ENCODE assay signal across 9 cellular contexts in the genomic region with DNA sequence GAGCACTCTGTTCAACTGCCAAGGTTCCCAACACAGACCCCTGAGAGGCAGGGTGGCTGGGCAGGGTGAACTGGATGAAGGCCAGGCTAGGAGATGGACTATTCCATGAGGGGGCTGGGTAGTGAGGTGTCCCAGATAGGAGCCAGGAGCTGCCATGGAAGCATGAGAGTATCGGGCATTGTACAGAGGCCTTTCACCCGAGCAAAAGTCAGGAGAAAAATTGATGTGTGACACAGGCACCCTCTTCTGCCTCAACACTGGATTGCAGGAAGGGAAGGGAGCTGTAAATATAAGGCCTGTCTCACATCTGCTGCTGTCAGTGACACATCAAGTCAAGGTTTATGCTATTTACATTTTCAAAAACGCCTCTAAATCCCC.
A peak's percentile ranks its signal among the peaks of the same experiment; 100 is the strongest.
DNase-seq lines count a peak whose midpoint lies in the region; ATAC-seq, FAIRE-seq and TF ChIP-seq lines count a peak whose summit lies in the region.
"Had no signal": no experiment of that assay in that cellular context is flagged by ENCODE, and none has a peak within 500 bp of the region (broad histone marks: within the 10 kb centered on the region; RNA-seq: fewer than 3 reads in every experiment).

No MANE protein-coding gene starts in this region.

- 10 to 15% methylated on average over 3 of the region's 3 CpGs for WGBS in GM23248 (ENCODE audit: low coverage in 1 of 2, low lambda C conversion rate in 2 of 2, missing lambda C conversion rate in 2 of 2), 2 experiments
- 30 to 46% methylated on average over 3 of the region's 3 CpGs for WGBS in heart right ventricle, 2 donors

- H3K27me3 ChIP-seq in GM23248 (replicated peaks; ENCODE audit: insufficient read depth), result no peaks in the 10 kb centered on the region
- no peaks in the 10 kb centered on the region for H3K27me3 ChIP-seq in astrocyte (ENCODE audit: insufficient read depth, low read length)
- no peaks in the 10 kb centered on the region for H3K27me3 ChIP-seq in heart right ventricle

- peak overlapping the region; percentile 93 for H3K27ac Mint-ChIP-seq in astrocyte (ENCODE audit: unreplicated experiment)

- peaks cover 40% of the 10 kb centered on the region for H3K36me3 Mint-ChIP-seq in astrocyte (ENCODE audit: low read depth, unreplicated experiment)

- H2AFZ ChIP-seq in GM23248 (no peak overlapping the region), astrocyte (ENCODE audit: low read depth, low read length) (no peak overlapping the region)

- H3K36me3 ChIP-seq in GM23248 (ENCODE audit: low read depth) (peaks cover 14% of the 10 kb centered on the region; the same call in 1 of the 2 replicates), astrocyte (ENCODE audit: insufficient read depth, low read length) (peaks cover 11% of the 10 kb centered on the region), heart right ventricle (peaks cover 0 to 78% (median 17%) of the 10 kb centered on the region in 9 donors)

- no peaks in the 10 kb centered on the region for H3K27me3 Mint-ChIP-seq in astrocyte (ENCODE audit: low read depth, unreplicated experiment)

- intact Hi-C loops in heart right ventricle (cut with DNase I), result loop anchor here in 8 of 10 donors (1.0 to 10.0 kb wide), 19 partner anchors 75 to 439 kb away; a partner anchor contains a TSS

- H3K9me2 ChIP-seq in GM23248 (ENCODE audit: insufficient read depth), result no peaks in the 10 kb centered on the region

- H4K20me1 ChIP-seq in GM23248 (ENCODE audit: insufficient read depth), result no peaks in the 10 kb centered on the region
- H4K20me1 ChIP-seq in astrocyte (ENCODE audit: insufficient read depth, low read length), result peaks cover 21% of the 10 kb centered on the region

- no peak overlapping the region for H3K4me3 Mint-ChIP-seq in astrocyte (ENCODE audit: unreplicated experiment)

- peak; percentile 26 for FAIRE-seq in astrocyte (lab: Jason Lieb, UNC)
- FAIRE-seq: TTC549 had no signal

- H3K4me2 ChIP-seq in GM23248 (ENCODE audit: unreplicated experiment) (peak overlapping the region; percentile 67), astrocyte (ENCODE audit: low read length) (peak overlapping the region; percentile 27)

- H3K4me1 Mint-ChIP-seq in astrocyte (ENCODE audit: low read depth, unreplicated experiment), result peaks cover 29% of the 10 kb centered on the region

- H3K4me3 ChIP-seq in GM23248 (no peak overlapping the region), astrocyte (ENCODE audit: insufficient read depth, low read depth, low read length) (no peak overlapping the region), heart right ventricle (no peak overlapping the region), skin epidermis (no peak overlapping the region)

- H3K9me3 Mint-ChIP-seq in astrocyte (ENCODE audit: unreplicated experiment), result no peaks in the 10 kb centered on the region

- peak; percentile 81 for DNase-seq in GM23248
- no peak for DNase-seq in astrocyte (ENCODE audit: low read depth)
- DNase-seq in heart right ventricle, result peak; percentile 62 to 79
- DNase-seq in NCI-H2029 (lab: John Stamatoyannopoulos, UW), result no peak
- no peak for DNase-seq in NCI-H1417 (lab: John Stamatoyannopoulos, UW)
- DNase-seq in GM13976 (ENCODE audit: low spot score), result no peak

- H3K9ac ChIP-seq in GM23248, result peak overlapping the region; percentile 68
- H3K9ac ChIP-seq in astrocyte (ENCODE audit: low read length), result peak overlapping the region; percentile 54

- H3K79me2 ChIP-seq in GM23248 (ENCODE audit: insufficient read depth) (peaks cover 16% of the 10 kb centered on the region), astrocyte (ENCODE audit: insufficient read depth, low read length) (peaks cover 13% of the 10 kb centered on the region)

- peak overlapping the region; percentile 89 for H3K27ac ChIP-seq in GM23248
- H3K27ac ChIP-seq in astrocyte (ENCODE audit: low read depth, low read length), result peak overlapping the region; percentile 74
- H3K27ac ChIP-seq in heart right ventricle, result peak overlapping the region; percentile 36 to 84 (median 74)
- peak overlapping the region in 14 of 21 experiments; percentile 4 to 72 (median 51) for H3K27ac ChIP-seq in skin epidermis

- ATAC-seq in heart right ventricle (peak; percentile 76 to 87 (median 83)), HG03025 (IDR thresholded peaks at IDR 0.05; ENCODE audit: low FRiP score, unreplicated experiment) (no peak)

- no peak for TF ChIP-seq CTCF in astrocyte (IDR thresholded peaks at IDR 0.05; ENCODE audit: insufficient read depth, low read depth, low read length)
- peak in 3 of 9 donors; percentile 14 to 68 (median 49) for TF ChIP-seq CTCF in heart right ventricle (IDR thresholded peaks at IDR 0.05)
- TF ChIP-seq CTCF in GM13976 (IDR thresholded peaks at IDR 0.05; ENCODE audit: borderline replicate concordance, control extremely low read depth, extremely low read depth, insufficient read depth, missing control alignments), result no peak

- in situ Hi-C loops in GM23248 (cut with MboI), result no loop called here
- in situ Hi-C loops in GM13976 (cut with MboI; ENCODE audit: low sequenced_read_pairs, unreplicated experiment), result no loop called here

- peaks cover 42% of the 10 kb centered on the region for H3K4me1 ChIP-seq in GM23248 (ENCODE audit: insufficient read depth)
- peaks cover 33% of the 10 kb centered on the region for H3K4me1 ChIP-seq in astrocyte (ENCODE audit: insufficient read depth, low read length)
- H3K4me1 ChIP-seq in heart right ventricle, result peaks cover 21 to 79% (median 57%) of the 10 kb centered on the region in 9 donors

- peaks cover 44% of the 10 kb centered on the region for H3F3A ChIP-seq in GM23248 (ENCODE audit: insufficient read depth)

- H3K9me3 ChIP-seq in GM23248 (ENCODE audit: low read depth) (no peaks in the 10 kb centered on the region), astrocyte (ENCODE audit: insufficient read depth, low read depth, low read length) (no peaks in the 10 kb centered on the region), heart right ventricle (no peaks in the 10 kb centered on the region)

Comparison
In these comparisons a context has a peak if more than half of its experiments do, and no peak if none do; other contexts are left out.
1. DNase-seq: peak in GM23248 (single experiment) and heart right ventricle (2 of 2); none in astrocyte (single experiment), NCI-H2029 (single experiment), NCI-H1417 (0 of 3) and GM13976 (single experiment).
2. Peak in every context shown above with its lines, with median percentiles within 50 percentile points of each other: H3K27ac ChIP-seq.